ENCODE assay signal across 25 cellular contexts in genomic region chr4:169826634-169827187, GRCh38.
"Had no signal": no experiment of that assay in that cellular context is flagged by ENCODE, and none has a peak within 500 bp of the region (broad histone marks: within the 10 kb centered on the region; RNA-seq: fewer than 3 reads in every experiment).

No MANE protein-coding gene starts in this region.

- H3K4me3 ChIP-seq: cardiac muscle cell, Peyer's patch, SK-N-MC had no signal

- H3K27me3 ChIP-seq: brain microvascular endothelial cell, cardiac muscle cell, Peyer's patch had no signal

- H3K27ac ChIP-seq: brain microvascular endothelial cell, cardiac muscle cell, Peyer's patch, SK-N-MC had no signal

- H3K36me3 Mint-ChIP-seq: activated naive CD4-positive, alpha-beta T cell treated with anti-CD3 and anti-CD28 coated beads, Interleukin-2, amount 10 ng/mL, durations not matched to agents 7 days and 5 days; activated naive CD8-positive, alpha-beta T cell treated with anti-CD3 and anti-CD28 coated beads for 36 hours; T-cell had no signal

- H3K9me3 Mint-ChIP-seq: activated CD4-positive, alpha-beta memory T cell treated with anti-CD3 and anti-CD28 coated beads, Interleukin-2, amount 10 ng/mL, durations not matched to agents 7 days and 5 days; activated naive CD4-positive, alpha-beta T cell treated with anti-CD3 and anti-CD28 coated beads, Interleukin-2, amount 10 ng/mL, durations not matched to agents 7 days and 5 days; activated naive CD8-positive, alpha-beta T cell treated with anti-CD3 and anti-CD28 coated beads for 36 hours; activated T-helper 2 cell treated with anti-CD3 and anti-CD28 coated beads, Interferon-gamma antibody, Interleukin-2, Interleukin-4, amounts not matched to agents 10 μg/mL and 5 μg/mL and 100 μg/mL, durations not matched to agents 14 hours and 24 hours and 36 hours; T-cell had no signal

- DNase-seq: activated CD4-positive, alpha-beta memory T cell treated with anti-CD3 and anti-CD28 coated beads, Interleukin-2, amount 10 ng/mL, durations not matched to agents 7 days and 5 days; activated CD4-positive, alpha-beta T cell treated with anti-CD3 and anti-CD28 coated beads, Interleukin-2, amount 10 ng/mL, durations not matched to agents 7 days and 5 days; activated CD4-positive, CD25-positive, alpha-beta regulatory T cell; activated gamma-delta T cell treated with Interleukin-2 at 50 U/mL for 16 hours; activated naive CD4-positive, alpha-beta T cell treated with anti-CD3 and anti-CD28 coated beads, Interleukin-2, amount 10 ng/mL, durations not matched to agents 7 days and 5 days; activated naive CD8-positive, alpha-beta T cell treated with anti-CD3 and anti-CD28 coated beads for 36 hours; activated T-cell treated with anti-CD3 and anti-CD28 coated beads, Interleukin-2, amount 50 U/mL, for 72 hours; brain microvascular endothelial cell; cerebellar nuclear complex; NCI-H1092; NCI-H1417; NCI-H2029; NCI-H2107; NCI-H2171 treated with DMSO at 0.1 percent for 48 hours; NCI-H226; NCI-H526; NCI-H774; Peyer's patch; SIG-M5; T-cell; T-helper 2 cell; T1000 had no signal

- H3K4me3 Mint-ChIP-seq: activated CD4-positive, alpha-beta memory T cell treated with anti-CD3 and anti-CD28 coated beads, Interleukin-2, amount 10 ng/mL, durations not matched to agents 7 days and 5 days; activated CD4-positive, alpha-beta T cell treated with anti-CD3 and anti-CD28 coated beads, Interleukin-2, amount 10 ng/mL, durations not matched to agents 7 days and 5 days; activated naive CD4-positive, alpha-beta T cell treated with anti-CD3 and anti-CD28 coated beads, Interleukin-2, amount 10 ng/mL, durations not matched to agents 7 days and 5 days; activated naive CD8-positive, alpha-beta T cell treated with anti-CD3 and anti-CD28 coated beads for 36 hours; activated T-cell treated with anti-CD3 and anti-CD28 coated beads, Interleukin-2, amount 50 U/mL, for 72 hours; T-cell had no signal

- H3K9me3 ChIP-seq: Peyer's patch had no signal

- H3K27ac Mint-ChIP-seq: activated CD4-positive, alpha-beta memory T cell treated with anti-CD3 and anti-CD28 coated beads, Interleukin-2, amount 10 ng/mL, durations not matched to agents 7 days and 5 days; activated CD4-positive, alpha-beta T cell treated with anti-CD3 and anti-CD28 coated beads, Interleukin-2, amount 10 ng/mL, durations not matched to agents 7 days and 5 days; activated naive CD4-positive, alpha-beta T cell treated with anti-CD3 and anti-CD28 coated beads, Interleukin-2, amount 10 ng/mL, durations not matched to agents 7 days and 5 days; activated naive CD8-positive, alpha-beta T cell treated with anti-CD3 and anti-CD28 coated beads for 36 hours; activated T-cell treated with anti-CD3 and anti-CD28 coated beads, Interleukin-2, amount 50 U/mL, for 72 hours; activated T-helper 2 cell treated with anti-CD3 and anti-CD28 coated beads, Interferon-gamma antibody, Interleukin-2, Interleukin-4, amounts not matched to agents 10 μg/mL and 5 μg/mL and 100 μg/mL, durations not matched to agents 14 hours and 24 hours and 36 hours; T-cell had no signal

- ATAC-seq: activated T-cell treated with anti-CD3 and anti-CD28 coated beads, Interleukin-2, amount 50 U/mL, for 72 hours; T-cell had no signal

- H3K36me3 ChIP-seq: brain microvascular endothelial cell, cardiac muscle cell, Peyer's patch had no signal

- H3K4me1 ChIP-seq: Peyer's patch had no signal
